In genomic region chr7:132423594-132424200, GRCh38 we compare ENCODE assay signal across 26 cellular contexts.
DNase-seq lines count a peak whose midpoint lies in the region; ATAC-seq, FAIRE-seq and TF ChIP-seq lines count a peak whose summit lies in the region.
"Had no signal": no experiment of that assay in that cellular context is flagged by ENCODE, and none has a peak within 500 bp of the region (broad histone marks: within the 10 kb centered on the region; RNA-seq: fewer than 3 reads in every experiment).

No MANE protein-coding gene starts in this region.

- H3K4me3 ChIP-seq in liver (ENCODE audit: low read depth in 1 of 3, low read length in 3 of 3) = no peak overlapping the region
- no peak overlapping the region for H3K4me3 ChIP-seq in HepG2 (replicated peaks in 1 of 3; ENCODE audit: insufficient read depth in 1 of 3, low read depth in 2 of 3, low read length in 3 of 3)
- H3K4me3 ChIP-seq: A549; BLaER1 treated with 17β-estradiol and CSF1 and Interleukin-3, amounts not matched to agents 10 nM and 100 nM; SK-N-MC had no signal

- TF ChIP-seq POLR2A in HepG2 (IDR thresholded peaks at IDR 0.05; ENCODE audit: insufficient read depth in 1 of 2, low read depth in 2 of 2, low read length in 2 of 2) = no peak

- H3K36me3 Mint-ChIP-seq in nephron progenitor cell (ENCODE audit: low read depth) = peaks cover 9% of the 10 kb centered on the region

- peaks cover 46% of the 10 kb centered on the region for H3K27me3 Mint-ChIP-seq in nephron progenitor cell (ENCODE audit: low read depth, poor library complexity)
- H3K27me3 Mint-ChIP-seq: CD4-positive, alpha-beta T cell had no signal

- H3K27ac Mint-ChIP-seq in nephron progenitor cell = peak overlapping the region; percentile 16
- H3K27ac Mint-ChIP-seq: CD4-positive, alpha-beta T cell had no signal

- no peak for FAIRE-seq in HepG2 (lab: Jason Lieb, UNC)
- FAIRE-seq: A549, GM18507, H1 had no signal

- H3K9me3 Mint-ChIP-seq in nephron progenitor cell = peaks cover 10% of the 10 kb centered on the region

- peaks cover 99% of the 10 kb centered on the region for H3K4me1 Mint-ChIP-seq in nephron progenitor cell

- no peak for TF ChIP-seq EP300 in HepG2 (IDR thresholded peaks at IDR 0.05; ENCODE audit: low read depth in 2 of 2, low read length in 2 of 2)
- TF ChIP-seq EP300 in HepG2 (CRISPR knock-in tag; IDR thresholded peaks at IDR 0.05; ENCODE audit: borderline replicate concordance) = no peak

- H3K36me3 ChIP-seq in liver (ENCODE audit: control insufficient read depth in 4 of 4, insufficient read depth in 3 of 4, low read depth in 1 of 4, low read length in 3 of 4) (no peaks in the 10 kb centered on the region), HepG2 (replicated peaks in 1 of 2; ENCODE audit: control insufficient read depth in 1 of 2, insufficient read depth in 2 of 2, low read length in 2 of 2) (no peaks in the 10 kb centered on the region)
- H3K36me3 ChIP-seq: BLaER1 treated with 17β-estradiol and CSF1 and Interleukin-3, amounts not matched to agents 10 nM and 100 nM had no signal

- H3K9ac ChIP-seq in liver (ENCODE audit: low read depth in 1 of 2, low read length in 2 of 2) (no peak overlapping the region), HepG2 (ENCODE audit: insufficient read depth, low read depth, low read length) (no peak overlapping the region)
- H3K9ac ChIP-seq: BLaER1 treated with 17β-estradiol and CSF1 and Interleukin-3, amounts not matched to agents 10 nM and 100 nM had no signal

- H3K27me3 ChIP-seq in liver (ENCODE audit: control insufficient read depth in 4 of 4, insufficient read depth in 4 of 4, low read length in 3 of 4) = no peaks in the 10 kb centered on the region
- peaks cover 1 to 33% of the 10 kb centered on the region in 2 experiments; a peak in 1 of 5 replicates for H3K27me3 ChIP-seq in HepG2 (ENCODE audit: control insufficient read depth in 1 of 2, insufficient read depth in 2 of 2, low read length in 2 of 2)
- H3K27me3 ChIP-seq: BLaER1 treated with 17β-estradiol and CSF1 and Interleukin-3, amounts not matched to agents 10 nM and 100 nM had no signal

- peak overlapping the region; percentile 44 to 54 for H3K27ac ChIP-seq in liver (ENCODE audit: low read depth in 1 of 2, low read length in 2 of 2)
- H3K27ac ChIP-seq in HepG2 (ENCODE audit: extremely low read length, insufficient read depth, low read length) = no peak overlapping the region
- H3K27ac ChIP-seq: A549; BLaER1 treated with 17β-estradiol and CSF1 and Interleukin-3, amounts not matched to agents 10 nM and 100 nM; HL-60; SK-N-MC had no signal

- intact Hi-C loops in HepG2 (cut with micrococcal nuclease; ENCODE audit: unreplicated experiment) (no loop called here), left ventricle myocardium superior (cut with micrococcal nuclease) (no loop called here)

- POLR2A ChIA-PET in HepG2 (lab: Yijun Ruan, JAX) = no interaction called here

- DNase-seq in HepG2 (ENCODE audit: low spot score) = no peak
- no peak for DNase-seq in left ventricle myocardium superior
- DNase-seq in nephron progenitor cell = no peak
- no peak for DNase-seq in NOMO-1 treated with DMSO at 0.1 percent for 48 hours (lab: John Stamatoyannopoulos, UW; ENCODE audit: unreplicated experiment)
- no peak for DNase-seq in COLO829 (ENCODE audit: low spot score)
- DNase-seq: AML-193; CD4-positive, alpha-beta T cell; COR-L47; DMS53; NCI-H1048; NCI-H1417; NCI-H1694; NCI-H2029 treated with DMSO at 0.1 percent for 48 hours; NCI-H446 treated with DMSO at 0.1 percent for 48 hours; NCI-H526; RPMI8226; SHP77 treated with DMSO at 0.1 percent for 48 hours had no signal

- CTCF ChIA-PET in HepG2 (lab: Yijun Ruan, JAX; ENCODE audit: low intra/inter-chr PET ratio, low total read pairs) = no interaction called here

- ATAC-seq in HepG2 (no peak), left ventricle myocardium superior (peak; percentile 23), HG02884 (IDR thresholded peaks at IDR 0.05; ENCODE audit: unreplicated experiment) (no peak)
- ATAC-seq: A549, HCT116 had no signal

- no peak overlapping the region for H2AFZ ChIP-seq in HepG2 (ENCODE audit: low read length)

- 46% methylated on average over 10 of the region's 10 CpGs for WGBS in liver
- WGBS in HepG2 (ENCODE audit: low lambda C conversion rate) = 49% methylated on average over 8 of the region's 10 CpGs

- no peak overlapping the region for H3K4me3 Mint-ChIP-seq in nephron progenitor cell
- H3K4me3 Mint-ChIP-seq: CD4-positive, alpha-beta T cell had no signal

- no peaks in the 10 kb centered on the region for H3K9me3 ChIP-seq in liver (ENCODE audit: control insufficient read depth in 4 of 4, low read length in 3 of 4)
- H3K9me3 ChIP-seq in HepG2 (ENCODE audit: low read length) = no peaks in the 10 kb centered on the region
- H3K9me3 ChIP-seq: A549 had no signal

- H3K4me2 ChIP-seq in HepG2 (ENCODE audit: low read depth, low read length) = no peak overlapping the region
- H3K4me2 ChIP-seq: A549; BLaER1 treated with 17β-estradiol and CSF1 and Interleukin-3, amounts not matched to agents 10 nM and 100 nM had no signal

- no peaks in the 10 kb centered on the region for H4K20me1 ChIP-seq in HepG2 (ENCODE audit: insufficient read depth, low read length)
- H4K20me1 ChIP-seq: BLaER1 treated with 17β-estradiol and CSF1 and Interleukin-3, amounts not matched to agents 10 nM and 100 nM had no signal

- no peaks in the 10 kb centered on the region for H3K79me2 ChIP-seq in HepG2 (ENCODE audit: insufficient read depth, low read length)

- no TSS peak for BruUV-seq in HepG2 (replicated peaks; lab: Mats Ljungman, UMichigan)

- peaks cover 6 to 44% (median 40%) of the 10 kb centered on the region in 4 donors for H3K4me1 ChIP-seq in liver (ENCODE audit: control insufficient read depth in 4 of 4, insufficient read depth in 4 of 4, low read length in 3 of 4)
- H3K4me1 ChIP-seq in HepG2 (ENCODE audit: insufficient read depth, low read length) = no peaks in the 10 kb centered on the region
- H3K4me1 ChIP-seq: A549 had no signal

- TF ChIP-seq CTCF in liver (IDR thresholded peaks at IDR 0.05; ENCODE audit: low read depth, low read length, missing input control) = no peak
- TF ChIP-seq CTCF in HepG2 (CRISPR knock-in tag; IDR thresholded peaks at IDR 0.05) = no peak
- TF ChIP-seq CTCF in nephron progenitor cell (IDR thresholded peaks at IDR 0.05) = no peak

- TF ChIP-seq RAD21 in liver (IDR thresholded peaks at IDR 0.05) (peak in 1 of 2 donors; percentile 8), HepG2 (CRISPR knock-in tag; IDR thresholded peaks at IDR 0.05) (no peak)

- in situ Hi-C loops in HepG2 (cut with HindIII; ENCODE audit: extremely low pct_ligation_motif_present, low pct_unique_long_range_greater_than_20kb) = no loop called here

TF ChIP-seq in liver, 16 proteins besides CTCF, POLR2A, EP300 and RAD21:
- TF ChIP-seq HNF4G (IDR thresholded peaks at IDR 0.05) (peak; percentile 23), NR2F2 (IDR thresholded peaks at IDR 0.05) (peak; percentile 68), FOXA1 (IDR thresholded peaks at IDR 0.05) (no peak), SP1 (IDR thresholded peaks at IDR 0.05) (peak; percentile 43), HNF4A (conservative IDR thresholded peaks at IDR 0.05) (peak; percentile 77 to 78), RXRA (IDR thresholded peaks at IDR 0.05) (peak; percentile 96 to 97)

TF ChIP-seq in HepG2, 621 proteins besides CTCF, POLR2A, EP300 and RAD21 (continues in another document):
- TF ChIP-seq ZNF576 (CRISPR knock-in tag; IDR thresholded peaks at IDR 0.05) = no peak
- no peak for TF ChIP-seq EHMT2 (IDR thresholded peaks at IDR 0.05; ENCODE audit: borderline replicate concordance, low read depth, low read length)
- no peak for TF ChIP-seq WIZ (CRISPR knock-in tag; IDR thresholded peaks at IDR 0.05)
- TF ChIP-seq ATF7-NPFF (CRISPR knock-in tag; IDR thresholded peaks at IDR 0.05; ENCODE audit: low read depth) = no peak
- no peak for TF ChIP-seq ZNF724P (CRISPR knock-in tag; IDR thresholded peaks at IDR 0.05; ENCODE audit: borderline replicate concordance)
- no peak for TF ChIP-seq TFAP4 (IDR thresholded peaks at IDR 0.05; ENCODE audit: borderline replicate concordance, low read depth)
- no peak for TF ChIP-seq GPN1 (CRISPR knock-in tag; IDR thresholded peaks at IDR 0.05; ENCODE audit: borderline replicate concordance)
- no peak for TF ChIP-seq NCOA1 (CRISPR knock-in tag; IDR thresholded peaks at IDR 0.05)
- TF ChIP-seq BHLHE40 (IDR thresholded peaks at IDR 0.05; ENCODE audit: low read length) = no peak
- TF ChIP-seq TGIF2 (CRISPR knock-in tag; IDR thresholded peaks at IDR 0.05) = no peak
- no peak for TF ChIP-seq ZNF512 (CRISPR knock-in tag; IDR thresholded peaks at IDR 0.05)
- TF ChIP-seq ZMAT5 (CRISPR knock-in tag; IDR thresholded peaks at IDR 0.05; ENCODE audit: borderline replicate concordance, low read depth) = no peak
- TF ChIP-seq ZSCAN25 (CRISPR knock-in tag; IDR thresholded peaks at IDR 0.05) = no peak
- no peak for TF ChIP-seq TRIM24 (CRISPR knock-in tag; IDR thresholded peaks at IDR 0.05)
